In the genomic region with DNA sequence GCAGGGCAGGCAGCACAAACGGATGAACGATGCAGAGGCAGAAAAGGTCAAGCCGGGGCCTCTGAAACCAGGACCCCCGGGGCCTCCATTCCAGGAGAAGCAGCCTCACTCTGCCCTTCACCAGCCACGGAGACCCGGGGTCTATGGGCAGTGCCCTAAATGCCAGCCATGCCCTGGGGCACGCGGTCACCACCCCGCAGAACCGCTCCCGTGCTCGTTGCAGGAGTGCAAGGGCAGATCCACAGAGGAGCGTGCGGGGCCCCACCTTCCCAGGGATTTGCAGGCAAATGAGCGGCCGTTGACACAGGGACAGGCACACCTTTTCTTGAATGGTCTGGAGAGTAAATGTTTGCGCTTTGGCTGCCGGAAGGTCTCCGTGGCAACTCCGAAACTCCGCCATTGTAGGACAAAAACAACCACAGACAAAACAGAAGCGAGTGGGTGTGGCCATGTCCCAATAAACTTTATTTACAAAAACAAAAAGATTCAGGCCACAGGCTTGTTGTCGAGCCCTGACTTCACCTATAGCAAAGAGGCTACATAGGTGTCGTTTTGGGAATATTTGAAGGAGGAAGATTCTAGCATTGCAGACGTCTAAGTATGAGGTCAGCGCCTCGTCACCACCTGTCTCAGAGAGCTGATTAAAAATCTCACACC, we compare ENCODE assay signal across 15 cellular contexts.
"Had no signal": no experiment of that assay in that cellular context is flagged by ENCODE, and none has a peak within 500 bp of the region (broad histone marks: within the 10 kb centered on the region; RNA-seq: fewer than 3 reads in every experiment).

No MANE protein-coding gene starts in this region.

- H3K36me3 ChIP-seq: heart left ventricle, sigmoid colon, suprapubic skin, upper lobe of left lung had no signal

- DNase-seq: activated effector memory CD4-positive, alpha-beta T cell treated with Interleukin-2 at 50 U/mL for 16 hours; activated T-cell treated with anti-CD3 and anti-CD28 coated beads, Interleukin-2, amount 50 U/mL, for 1 hour; anterior cingulate cortex; effector CD4-positive, alpha-beta T cell; foreskin melanocyte; mammary epithelial cell; sigmoid colon; stimulated activated CD4-positive, alpha-beta T cell treated with anti-CD3 and anti-CD28 coated beads, Interleukin-12 subunit alpha, Interleukin-12 subunit beta, amount 100 ng/mL, for 4 hours; stimulated activated naive CD4-positive, alpha-beta T cell; T-helper 17 cell had no signal

- H3K4me1 Mint-ChIP-seq: activated naive CD4-positive, alpha-beta T cell treated with anti-CD3 and anti-CD28 coated beads, Interleukin-2, amount 50 U/mL, for 24 hours had no signal

- H3K4me3 ChIP-seq: heart left ventricle, sigmoid colon, suprapubic skin, upper lobe of left lung had no signal

- H3K36me3 Mint-ChIP-seq: activated naive CD4-positive, alpha-beta T cell treated with anti-CD3 and anti-CD28 coated beads, Interleukin-2, amount 50 U/mL, for 24 hours; natural killer cell treated with Interleukin-12 subunit alpha and Interleukin-12 subunit beta and Interleukin-15 and Interleukin-18, amount 100 ng/mL, for 72 hours had no signal

- H3K9me3 ChIP-seq: heart left ventricle, sigmoid colon, suprapubic skin, upper lobe of left lung had no signal

- H3K27me3 Mint-ChIP-seq: natural killer cell treated with Interleukin-12 subunit alpha and Interleukin-12 subunit beta and Interleukin-15 and Interleukin-18, amount 100 ng/mL, for 72 hours had no signal

- H3K27ac ChIP-seq: heart left ventricle, sigmoid colon, suprapubic skin, upper lobe of left lung had no signal

- ATAC-seq: heart left ventricle; natural killer cell treated with Interleukin-12 subunit alpha and Interleukin-12 subunit beta and Interleukin-15 and Interleukin-18, amount 100 ng/mL, for 72 hours; T-helper 17 cell had no signal

- H3K9me3 Mint-ChIP-seq: activated naive CD4-positive, alpha-beta T cell treated with anti-CD3 and anti-CD28 coated beads, Interleukin-2, amount 50 U/mL, for 24 hours; natural killer cell treated with Interleukin-12 subunit alpha and Interleukin-12 subunit beta and Interleukin-15 and Interleukin-18, amount 100 ng/mL, for 72 hours had no signal

- H3K27me3 ChIP-seq: upper lobe of left lung had no signal

- H3K27ac Mint-ChIP-seq: activated naive CD4-positive, alpha-beta T cell treated with anti-CD3 and anti-CD28 coated beads, Interleukin-2, amount 50 U/mL, for 24 hours; natural killer cell treated with Interleukin-12 subunit alpha and Interleukin-12 subunit beta and Interleukin-15 and Interleukin-18, amount 100 ng/mL, for 72 hours; T-helper 17 cell had no signal

- H3K4me3 Mint-ChIP-seq: activated naive CD4-positive, alpha-beta T cell treated with anti-CD3 and anti-CD28 coated beads, Interleukin-2, amount 50 U/mL, for 24 hours; natural killer cell treated with Interleukin-12 subunit alpha and Interleukin-12 subunit beta and Interleukin-15 and Interleukin-18, amount 100 ng/mL, for 72 hours; T-helper 17 cell had no signal

- H3K4me1 ChIP-seq: heart left ventricle, sigmoid colon, suprapubic skin, upper lobe of left lung had no signal
